In the genomic region with DNA sequence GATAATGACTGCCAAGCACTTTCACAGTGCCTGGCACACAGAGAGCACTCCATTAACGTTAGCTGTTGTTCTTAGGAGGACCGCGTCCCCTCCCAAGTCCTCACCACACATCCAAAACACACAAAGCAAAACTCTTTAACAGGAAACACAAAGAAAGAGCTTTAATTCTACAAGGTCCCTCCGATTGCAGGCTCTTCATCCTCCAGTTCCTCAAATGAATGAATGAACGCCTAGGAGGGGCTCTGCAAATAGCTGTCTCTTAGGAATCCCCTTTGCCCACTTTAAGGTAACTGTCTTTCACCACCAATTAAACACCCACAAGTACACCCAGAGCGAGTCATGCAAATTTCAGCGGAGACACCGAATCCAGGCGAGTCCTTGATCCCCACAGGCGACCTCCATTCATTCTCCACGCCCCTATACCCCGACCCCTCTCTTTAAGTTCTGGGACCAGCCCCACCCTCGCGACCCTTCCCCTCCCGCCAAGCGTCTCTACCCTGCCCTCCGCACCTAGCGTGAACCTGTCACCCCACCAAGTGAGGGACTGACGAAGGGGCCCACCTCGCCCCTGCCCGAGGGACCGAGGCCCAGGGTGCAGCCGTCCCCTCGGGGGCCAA, we compare ENCODE assay signal across 7 cellular contexts. TPM values are rescaled to one million over a fixed set of nuclear protein-coding genes. Genes with fewer than 3 reads are reported as not detected.
DNase-seq lines count a peak whose midpoint lies in the region; ATAC-seq and TF ChIP-seq lines count a peak whose summit lies in the region.

No MANE protein-coding gene starts in this region.

- peaks cover 15 to 27% of the 10 kb centered on the region in 2 experiments for H3K4me1 ChIP-seq in SK-N-SH (ENCODE audit: control insufficient read depth in 1 of 2, insufficient read depth in 2 of 2, low read depth in 1 of 2, low read length in 1 of 2)
- H3K4me1 ChIP-seq in esophagus (ENCODE audit: control insufficient read depth in 2 of 2, insufficient read depth in 2 of 2, low read length in 1 of 2), result peaks cover 0 to 3% of the 10 kb centered on the region in 2 donors

- peaks cover 38% of the 10 kb centered on the region for H3K4me1 Mint-ChIP-seq in osteocyte (ENCODE audit: unreplicated experiment)

- H3K27me3 Mint-ChIP-seq in osteocyte (ENCODE audit: unreplicated experiment), result no peaks in the 10 kb centered on the region

- H3K27me3 ChIP-seq in SK-N-SH (ENCODE audit: insufficient read depth) (no peaks in the 10 kb centered on the region), esophagus (ENCODE audit: control insufficient read depth in 1 of 2, insufficient read depth in 2 of 2, low read length in 2 of 2) (no peaks in the 10 kb centered on the region)

- no peaks in the 10 kb centered on the region for H3K9me2 ChIP-seq in SK-N-SH

- no peak for TF ChIP-seq RAD21 in SK-N-SH (IDR thresholded peaks at IDR 0.05; ENCODE audit: low read length)

- H3K9me3 Mint-ChIP-seq in osteocyte (ENCODE audit: unreplicated experiment), result no peaks in the 10 kb centered on the region

- no peak for TF ChIP-seq POLR2A in GM18505 (IDR thresholded peaks at IDR 0.05; ENCODE audit: borderline replicate concordance, extremely low read depth, insufficient read depth, insufficient read length)

- no peaks in the 10 kb centered on the region for H3K36me3 Mint-ChIP-seq in osteocyte (ENCODE audit: unreplicated experiment)

- H3K27ac ChIP-seq in SK-N-SH (ENCODE audit: low read depth in 2 of 2, low read length in 1 of 2), result peak overlapping the region; percentile 96 to 98; a peak in 3 of 4 replicates
- H3K27ac ChIP-seq in esophagus (ENCODE audit: low read depth in 2 of 2, low read length in 1 of 2), result peak overlapping the region; percentile 92 to 96

- H4K20me1 ChIP-seq in SK-N-SH (ENCODE audit: insufficient read depth), result no peaks in the 10 kb centered on the region

- no peaks in the 10 kb centered on the region for H3K36me3 ChIP-seq in SK-N-SH (replicated peaks in 1 of 2; ENCODE audit: control insufficient read depth in 1 of 2, insufficient read depth in 2 of 2, low read length in 1 of 2)
- H3K36me3 ChIP-seq in esophagus (ENCODE audit: control insufficient read depth in 2 of 2, insufficient read depth in 2 of 2, low read length in 1 of 2), result no peaks in the 10 kb centered on the region

- CTCF ChIA-PET in SK-N-SH (lab: Yijun Ruan, JAX), result interaction anchor here (0.9 to 4.1 kb wide), 7 partner anchors 9 to 200 kb away, joined by 3 to 18 read pairs (median 4); a partner anchor contains a TSS

- H2AFZ ChIP-seq in SK-N-SH (ENCODE audit: low read depth), result peak overlapping the region; percentile 79; the same call in 1 of the 2 replicates

- DNase-seq in SK-N-SH (no peak), osteocyte (ENCODE audit: extremely low spot score, unreplicated experiment) (no peak), SHP77 treated with DMSO at 0.1 percent for 48 hours (lab: John Stamatoyannopoulos, UW) (no peak), medulla oblongata (ENCODE audit: extremely low spot score) (no peak)

- POLR2A ChIA-PET in SK-N-SH (lab: Yijun Ruan, JAX), result interaction anchor here (0.7 kb wide), 1 partner anchor 9 kb away, joined by 5 read pairs; no protein-coding TSS in a partner anchor

- ATAC-seq in GM18505 (IDR thresholded peaks at IDR 0.05; ENCODE audit: unreplicated experiment) (peak; percentile 11), HG02759 (IDR thresholded peaks at IDR 0.05; ENCODE audit: unreplicated experiment) (peak; percentile 2)

- TF ChIP-seq CTCF in SK-N-SH (IDR thresholded peaks at IDR 0.05) (no peak), osteocyte (IDR thresholded peaks at IDR 0.05) (no peak)

- peaks cover 56% of the 10 kb centered on the region for H3K79me2 ChIP-seq in SK-N-SH (ENCODE audit: insufficient read depth)

- TF ChIP-seq EP300 in SK-N-SH (IDR thresholded peaks at IDR 0.05; ENCODE audit: borderline replicate concordance in 1 of 2, low read depth in 1 of 2, low read length in 1 of 2), result no peak

- peak overlapping the region; percentile 96 for H3K9ac ChIP-seq in SK-N-SH

- H3K9me3 ChIP-seq in SK-N-SH (no peaks in the 10 kb centered on the region), esophagus (ENCODE audit: control insufficient read depth in 2 of 2, insufficient read depth in 1 of 2, low read depth in 1 of 2, low read length in 1 of 2) (no peaks in the 10 kb centered on the region)

- whole genome bisulfite sequencing in SK-N-SH (ENCODE audit: low lambda C conversion rate), result 5% methylated on average over 14 of the region's 24 CpGs
- WGBS in esophagus, 2 donors, result 1% methylated on average over 24 of the region's 24 CpGs

- H3K4me3 ChIP-seq in SK-N-SH (ENCODE audit: low read depth in 2 of 2, low read length in 1 of 2) (peak overlapping the region; percentile 84 to 97), esophagus (ENCODE audit: low read depth in 1 of 2, low read length in 2 of 2) (peak overlapping the region; percentile 82 to 89)

- H3F3A ChIP-seq in SK-N-SH (replicated peaks; ENCODE audit: insufficient read depth), result peaks cover 8% of the 10 kb centered on the region

- H3K27ac Mint-ChIP-seq in osteocyte (ENCODE audit: unreplicated experiment), result peak overlapping the region; percentile 100

- peak overlapping the region; percentile 85 for H3K4me2 ChIP-seq in SK-N-SH

- peak overlapping the region; percentile 80 for H3K4me3 Mint-ChIP-seq in osteocyte (ENCODE audit: unreplicated experiment)

TF ChIP-seq in SK-N-SH, 30 proteins besides CTCF, POLR2A, EP300 and RAD21:
- TF ChIP-seq TEAD4 (IDR thresholded peaks at IDR 0.05; ENCODE audit: borderline replicate concordance, insufficient read depth), result no peak
- TF ChIP-seq MXI1 (IDR thresholded peaks at IDR 0.05; ENCODE audit: low read depth, low read length), result 0 out of 2 replicates have a peak, but pooled peaks have one; percentile 14
- TF ChIP-seq YY1 (IDR thresholded peaks at IDR 0.05; ENCODE audit: low read depth), result no peak
- no peak for TF ChIP-seq RCOR1 (IDR thresholded peaks at IDR 0.05; ENCODE audit: low read length)

RNA-seq across cellular contexts. Expression of a gene that starts 0.6 kb away (rescaled TPM):
- polyA plus RNA-seq in SK-N-SH (2012; rRNA removed) (18.3 and 27.6 TPM in 2 replicates), esophagus (10 to 100 TPM in 1 of 2 donors, 1 to 10 TPM in 1; 8.9 to 14.3 TPM)
- 7.1 and 8.2 TPM in 2 replicates for polyA plus RNA-seq in SK-N-SH (2012; cell fraction: cytosol; rRNA removed)
- polyA plus RNA-seq in SK-N-SH (2012; cell fraction: nucleus; rRNA removed), result 65.5 and 104 TPM in 2 replicates
- 50.8 and 59.1 TPM in 2 replicates for total RNA-seq in osteocyte

RNA-seq across cellular contexts. Expression of a gene that starts 34.7 kb away (rescaled TPM):
- polyA plus RNA-seq in SK-N-SH (2012; rRNA removed), result 0.03 TPM in 1 of 2 replicates, not detected in the other
- polyA plus RNA-seq in SK-N-SH (2012; cell fraction: cytosol; rRNA removed), result 0.01 and 0.03 TPM in 2 replicates
- not detected in 2 replicates for polyA plus RNA-seq in SK-N-SH (2012; cell fraction: nucleus; rRNA removed)
- under 1 TPM; 0.02 TPM for polyA plus RNA-seq in esophagus
- total RNA-seq in osteocyte, result not detected in 2 replicates
